1 cellular context compared by ENCODE assay signal in genomic region chr9:104881991-104882555, GRCh38.
TF ChIP-seq lines count a peak whose summit lies in the region.

No MANE protein-coding gene starts in this region.

TF ChIP-seq in GM23338, 12 proteins besides CTCF, POLR2A, EP300 and RAD21 (continued from another document):
- TF ChIP-seq, protein P1, sequence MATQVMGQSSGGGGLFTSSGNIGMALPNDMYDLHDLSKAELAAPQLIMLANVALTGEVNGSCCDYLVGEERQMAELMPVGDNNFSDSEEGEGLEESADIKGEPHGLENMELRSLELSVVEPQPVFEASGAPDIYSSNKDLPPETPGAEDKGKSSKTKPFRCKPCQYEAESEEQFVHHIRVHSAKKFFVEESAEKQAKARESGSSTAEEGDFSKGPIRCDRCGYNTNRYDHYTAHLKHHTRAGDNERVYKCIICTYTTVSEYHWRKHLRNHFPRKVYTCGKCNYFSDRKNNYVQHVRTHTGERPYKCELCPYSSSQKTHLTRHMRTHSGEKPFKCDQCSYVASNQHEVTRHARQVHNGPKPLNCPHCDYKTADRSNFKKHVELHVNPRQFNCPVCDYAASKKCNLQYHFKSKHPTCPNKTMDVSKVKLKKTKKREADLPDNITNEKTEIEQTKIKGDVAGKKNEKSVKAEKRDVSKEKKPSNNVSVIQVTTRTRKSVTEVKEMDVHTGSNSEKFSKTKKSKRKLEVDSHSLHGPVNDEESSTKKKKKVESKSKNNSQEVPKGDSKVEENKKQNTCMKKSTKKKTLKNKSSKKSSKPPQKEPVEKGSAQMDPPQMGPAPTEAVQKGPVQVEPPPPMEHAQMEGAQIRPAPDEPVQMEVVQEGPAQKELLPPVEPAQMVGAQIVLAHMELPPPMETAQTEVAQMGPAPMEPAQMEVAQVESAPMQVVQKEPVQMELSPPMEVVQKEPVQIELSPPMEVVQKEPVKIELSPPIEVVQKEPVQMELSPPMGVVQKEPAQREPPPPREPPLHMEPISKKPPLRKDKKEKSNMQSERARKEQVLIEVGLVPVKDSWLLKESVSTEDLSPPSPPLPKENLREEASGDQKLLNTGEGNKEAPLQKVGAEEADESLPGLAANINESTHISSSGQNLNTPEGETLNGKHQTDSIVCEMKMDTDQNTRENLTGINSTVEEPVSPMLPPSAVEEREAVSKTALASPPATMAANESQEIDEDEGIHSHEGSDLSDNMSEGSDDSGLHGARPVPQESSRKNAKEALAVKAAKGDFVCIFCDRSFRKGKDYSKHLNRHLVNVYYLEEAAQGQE (IDR thresholded peaks at IDR 0.05; ENCODE audit: unreplicated experiment) = no peak
- no peak for TF ChIP-seq EZH2phosphoT487 (IDR thresholded peaks at IDR 0.05; ENCODE audit: unreplicated experiment)
- no peak for TF ChIP-seq ZNF462 (CRISPR knock-in tag; IDR thresholded peaks at IDR 0.05)
- no peak for TF ChIP-seq POLR2AphosphoS5 (IDR thresholded peaks at IDR 0.05; ENCODE audit: low read depth)
- TF ChIP-seq EZH2 (IDR thresholded peaks at IDR 0.05; ENCODE audit: low read depth, unreplicated experiment) = no peak
- TF ChIP-seq CREB1 (CRISPR knock-in tag; IDR thresholded peaks at IDR 0.05; ENCODE audit: low read depth) = no peak
- no peak for TF ChIP-seq STAT1 (IDR thresholded peaks at IDR 0.05; ENCODE audit: unreplicated experiment)
- TF ChIP-seq, protein P2, sequence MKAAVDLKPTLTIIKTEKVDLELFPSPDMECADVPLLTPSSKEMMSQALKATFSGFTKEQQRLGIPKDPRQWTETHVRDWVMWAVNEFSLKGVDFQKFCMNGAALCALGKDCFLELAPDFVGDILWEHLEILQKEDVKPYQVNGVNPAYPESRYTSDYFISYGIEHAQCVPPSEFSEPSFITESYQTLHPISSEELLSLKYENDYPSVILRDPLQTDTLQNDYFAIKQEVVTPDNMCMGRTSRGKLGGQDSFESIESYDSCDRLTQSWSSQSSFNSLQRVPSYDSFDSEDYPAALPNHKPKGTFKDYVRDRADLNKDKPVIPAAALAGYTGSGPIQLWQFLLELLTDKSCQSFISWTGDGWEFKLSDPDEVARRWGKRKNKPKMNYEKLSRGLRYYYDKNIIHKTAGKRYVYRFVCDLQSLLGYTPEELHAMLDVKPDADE (IDR thresholded peaks at IDR 0.05) = no peak
- TF ChIP-seq JUNB (IDR thresholded peaks at IDR 0.05; ENCODE audit: unreplicated experiment) = no peak
- no peak for TF ChIP-seq ZNF114 (CRISPR knock-in tag; IDR thresholded peaks at IDR 0.05)
- TF ChIP-seq ZNF331 (CRISPR knock-in tag; IDR thresholded peaks at IDR 0.05; ENCODE audit: low read depth) = no peak
